ENCODE assay signal across 3 cellular contexts in the genomic region with DNA sequence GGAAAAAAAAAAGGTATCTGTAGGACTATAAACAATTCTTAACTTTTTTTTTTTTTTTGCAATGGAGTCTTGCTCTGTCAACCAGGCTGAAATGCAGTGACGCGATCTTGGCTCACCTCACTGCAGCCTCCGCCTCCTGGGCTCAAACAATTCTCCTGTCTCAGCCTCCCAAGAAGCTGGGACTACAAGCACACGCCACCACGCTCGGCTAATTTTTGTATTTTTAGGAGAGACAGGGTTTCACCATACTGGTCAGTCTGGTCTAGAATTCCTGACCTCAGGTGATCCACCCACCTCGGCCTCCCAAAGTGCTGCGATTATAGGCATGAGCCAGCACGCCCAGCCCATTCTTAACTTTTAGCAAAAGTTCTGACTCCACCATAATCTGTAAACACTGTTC.
"Had no signal": no experiment of that assay in that cellular context is flagged by ENCODE, and none has a peak within 500 bp of the region (broad histone marks: within the 10 kb centered on the region; RNA-seq: fewer than 3 reads in every experiment).

No MANE protein-coding gene starts in this region.

- H3K4me3 ChIP-seq: GM12878 had no signal

- ATAC-seq: GM12878 had no signal

- DNase-seq: GDM1, GF-D8 had no signal
